In genomic region chr11:16194566-16194965, GRCh38 we compare ENCODE assay signal across 17 cellular contexts.
A peak's percentile ranks its signal among the peaks of the same experiment; 100 is the strongest.
DNase-seq lines count a peak whose midpoint lies in the region; ATAC-seq, FAIRE-seq and TF ChIP-seq lines count a peak whose summit lies in the region.
"Had no signal": no experiment of that assay in that cellular context is flagged by ENCODE, and none has a peak within 500 bp of the region (broad histone marks: within the 10 kb centered on the region; RNA-seq: fewer than 3 reads in every experiment).

No MANE protein-coding gene starts in this region.

- POLR2A ChIA-PET in endothelial cell of umbilical vein (lab: Charles Lee) (no interaction called here), GM10248 (lab: Yijun Ruan, JAX) (no interaction called here)

- no peaks in the 10 kb centered on the region for H3K27me3 ChIP-seq in endothelial cell of umbilical vein (ENCODE audit: control insufficient read depth in 2 of 2, insufficient read depth in 2 of 2, low read length in 2 of 2)
- H3K27me3 ChIP-seq in smooth muscle cell (ENCODE audit: low read depth): no peaks in the 10 kb centered on the region
- H3K27me3 ChIP-seq in small intestine (ENCODE audit: control insufficient read depth in 2 of 2, insufficient read depth in 2 of 2, low read length in 2 of 2): no peaks in the 10 kb centered on the region
- H3K27me3 ChIP-seq: esophagus muscularis mucosa, transverse colon had no signal

- DNase-seq in RPMI7951 (ENCODE audit: low read depth) (peak; percentile 30), endothelial cell of umbilical vein (ENCODE audit: low read depth, low spot score) (peak; percentile 15), smooth muscle cell (lab: John Stamatoyannopoulos, UW; ENCODE audit: unreplicated experiment) (no peak), small intestine (no peak), kidney glomerular epithelial cell (lab: John Stamatoyannopoulos, UW) (no peak), GM10248 (ENCODE audit: extremely low spot score) (no peak)
- DNase-seq: activated effector memory CD4-positive, alpha-beta T cell treated with anti-CD3 and anti-CD28 coated beads, Interleukin-2, amount 50 U/mL, for 16 hours; aorta; DMS79; dorsolateral prefrontal cortex; NCI-H69; T-helper 1 cell; transverse colon had no signal

- H3K36me3 ChIP-seq in endothelial cell of umbilical vein (ENCODE audit: control insufficient read depth in 2 of 2, extremely low read depth in 1 of 2, insufficient read depth in 2 of 2, low read length in 2 of 2) (no peaks in the 10 kb centered on the region), mesodermal cell (ENCODE audit: control insufficient read depth, insufficient read depth, low read length) (no peaks in the 10 kb centered on the region), smooth muscle cell (ENCODE audit: low read depth) (no peaks in the 10 kb centered on the region), small intestine (ENCODE audit: control insufficient read depth in 2 of 2, insufficient read depth in 2 of 2, low read length in 2 of 2) (no peaks in the 10 kb centered on the region)
- H3K36me3 ChIP-seq: esophagus muscularis mucosa, transverse colon had no signal

- dilution Hi-C loops in endothelial cell of umbilical vein (cut with MboI; ENCODE audit: extremely low pct_ligation_motif_present, low sequenced_read_pairs): no loop called here

- H3K9ac ChIP-seq in endothelial cell of umbilical vein (replicated peaks; ENCODE audit: extremely low read depth, insufficient read depth, low read length) (no peak overlapping the region), smooth muscle cell (ENCODE audit: low read depth) (no peak overlapping the region)

- H3K4me2 ChIP-seq in endothelial cell of umbilical vein (ENCODE audit: insufficient read depth, low read length): no peak overlapping the region
- H3K4me2 ChIP-seq in smooth muscle cell: peak overlapping the region; percentile 20

- no peak for ATAC-seq in GM21717 (IDR thresholded peaks at IDR 0.05; ENCODE audit: unreplicated experiment)

- H4K20me1 ChIP-seq in endothelial cell of umbilical vein (replicated peaks; ENCODE audit: control insufficient read depth, extremely low read depth, insufficient read depth, low read length): no peaks in the 10 kb centered on the region
- H4K20me1 ChIP-seq in smooth muscle cell (ENCODE audit: low read depth): no peaks in the 10 kb centered on the region

- H3K79me2 ChIP-seq in endothelial cell of umbilical vein (ENCODE audit: control insufficient read depth, insufficient read depth, low read length): no peaks in the 10 kb centered on the region
- H3K79me2 ChIP-seq in smooth muscle cell (ENCODE audit: low read depth): no peaks in the 10 kb centered on the region

- no TSS peak for BruUV-seq in endothelial cell of umbilical vein (replicated peaks; lab: Mats Ljungman, UMichigan)

- no peak for FAIRE-seq in endothelial cell of umbilical vein (lab: Jason Lieb, UNC)
- FAIRE-seq in small intestine (lab: Jason Lieb, UNC): no peak

- intact Hi-C loops in endothelial cell of umbilical vein (cut with micrococcal nuclease): loop anchor here (10.0 kb wide), 1 partner anchor 410 kb away; no protein-coding TSS in a partner anchor

- H3K9me1 ChIP-seq in endothelial cell of umbilical vein (replicated peaks; ENCODE audit: control insufficient read depth, extremely low read depth, insufficient read depth, low read length): no peaks in the 10 kb centered on the region

- H2AFZ ChIP-seq in endothelial cell of umbilical vein (ENCODE audit: low read depth, low read length): no peak overlapping the region
- H2AFZ ChIP-seq in smooth muscle cell (ENCODE audit: low read depth): no peak overlapping the region

- no peak overlapping the region for H3K27ac ChIP-seq in endothelial cell of umbilical vein (ENCODE audit: insufficient read depth, low read depth, low read length)
- H3K27ac ChIP-seq in mesodermal cell (ENCODE audit: low read depth, low read length, severe bottlenecking): peak overlapping the region; percentile 79
- H3K27ac ChIP-seq in smooth muscle cell (ENCODE audit: low read depth): peak overlapping the region; percentile 40
- H3K27ac ChIP-seq in small intestine (ENCODE audit: low read depth in 1 of 2, low read length in 1 of 2): no peak overlapping the region
- H3K27ac ChIP-seq: C4-2B, esophagus muscularis mucosa, transverse colon had no signal

- no peak for TF ChIP-seq POLR2A in endothelial cell of umbilical vein (IDR thresholded peaks at IDR 0.05; ENCODE audit: low read depth, low read length)

- TF ChIP-seq CTCF in endothelial cell of umbilical vein (IDR thresholded peaks at IDR 0.05; ENCODE audit: extremely low read depth in 1 of 2, insufficient read depth in 1 of 2, low read depth in 1 of 2, low read length in 2 of 2): no peak
- no peak for TF ChIP-seq CTCF in smooth muscle cell (IDR thresholded peaks at IDR 0.05; ENCODE audit: borderline replicate concordance, insufficient read depth, poor library complexity, severe bottlenecking)
- TF ChIP-seq CTCF in GM10248 (IDR thresholded peaks at IDR 0.05; ENCODE audit: control extremely low read depth, extremely low read depth, low read depth, missing control alignments): no peak

- 53 to 55% methylated on average over 1 to 2 of the region's 2 CpGs for WGBS in mesodermal cell (ENCODE audit: insufficient coverage in 2 of 2), 2 experiments
- 48% methylated on average over 2 of the region's 2 CpGs for WGBS in smooth muscle cell (ENCODE audit: low lambda C conversion rate)
- WGBS in small intestine, 3 donors: 52 to 61% (median 60%) methylated on average over 2 of the region's 2 CpGs

- no peaks in the 10 kb centered on the region for H3K4me1 ChIP-seq in endothelial cell of umbilical vein (ENCODE audit: control insufficient read depth, extremely low read depth, insufficient read depth, low read length)
- peaks cover 34% of the 10 kb centered on the region for H3K4me1 ChIP-seq in mesodermal cell (ENCODE audit: control insufficient read depth, insufficient read depth, low read length, poor library complexity, severe bottlenecking)
- H3K4me1 ChIP-seq in smooth muscle cell (ENCODE audit: low read depth): peaks cover 38% of the 10 kb centered on the region
- no peaks in the 10 kb centered on the region for H3K4me1 ChIP-seq in small intestine (ENCODE audit: control insufficient read depth in 2 of 2, insufficient read depth in 1 of 2, low read depth in 1 of 2, low read length in 1 of 2)
- H3K4me1 ChIP-seq: transverse colon had no signal

- CTCF ChIA-PET in endothelial cell of umbilical vein (lab: Charles Lee): interaction anchor here (1.4 kb wide), 2 partner anchors 10 to 419 kb away, joined by 4 to 5 read pairs; no protein-coding TSS in a partner anchor
- CTCF ChIA-PET in GM10248 (lab: Yijun Ruan, JAX): interaction anchor here (1.4 kb wide), 1 partner anchor 10 kb away, joined by 4 read pairs; no protein-coding TSS in a partner anchor

- H3K4me3 ChIP-seq in endothelial cell of umbilical vein (replicated peaks in 1 of 3; ENCODE audit: insufficient read depth in 1 of 3, low read depth in 1 of 3, low read length in 3 of 3) (no peak overlapping the region), mesodermal cell (ENCODE audit: extremely low read depth, insufficient read depth, low read length, poor library complexity, severe bottlenecking) (no peak overlapping the region), smooth muscle cell (no peak overlapping the region), small intestine (ENCODE audit: low read depth in 1 of 2, low read length in 2 of 2) (no peak overlapping the region)
- H3K4me3 ChIP-seq: esophagus muscularis mucosa, transverse colon had no signal

- H3K9me3 ChIP-seq in endothelial cell of umbilical vein (replicated peaks; ENCODE audit: control insufficient read depth, insufficient read depth, low read length) (no peaks in the 10 kb centered on the region), mesodermal cell (ENCODE audit: control insufficient read depth, low read length) (no peaks in the 10 kb centered on the region), smooth muscle cell (replicated peaks; ENCODE audit: low read depth) (no peaks in the 10 kb centered on the region), small intestine (ENCODE audit: control insufficient read depth, low read depth) (no peaks in the 10 kb centered on the region)
- H3K9me3 ChIP-seq: esophagus muscularis mucosa, transverse colon had no signal

- peaks cover 10% of the 10 kb centered on the region for H3F3A ChIP-seq in smooth muscle cell (ENCODE audit: low read depth)

TF ChIP-seq in endothelial cell of umbilical vein, 7 proteins besides CTCF, POLR2A, EP300 and RAD21:
- TF ChIP-seq GATA2 (IDR thresholded peaks at IDR 0.05; ENCODE audit: insufficient read depth, insufficient read length, low read depth, low read length) (no peak), EZH2 (IDR thresholded peaks at IDR 0.05; ENCODE audit: borderline replicate concordance, low read depth, low read length, severe bottlenecking) (no peak), JUN (IDR thresholded peaks at IDR 0.05; ENCODE audit: borderline replicate concordance, insufficient read depth, insufficient read length, low read depth) (no peak), MYC (IDR thresholded peaks at IDR 0.05; ENCODE audit: low read depth, low read length) (no peak), FOS (IDR thresholded peaks at IDR 0.05; ENCODE audit: borderline replicate concordance, insufficient read depth, low read length) (no peak), POLR2AphosphoS5 (IDR thresholded peaks at IDR 0.05; ENCODE audit: insufficient read depth, low read depth, low read length) (no peak), MAX (IDR thresholded peaks at IDR 0.05; ENCODE audit: insufficient read depth, insufficient read length) (no peak)

Comparison
In these comparisons a context has a peak if more than half of its experiments do, and no peak if none do; other contexts are left out.
1. DNase-seq: peak in RPMI7951 (single experiment) and endothelial cell of umbilical vein (single experiment); none in smooth muscle cell (single experiment), small intestine (single experiment), kidney glomerular epithelial cell (single experiment) and GM10248 (single experiment).
2. H3K27ac ChIP-seq: peak in mesodermal cell (single experiment) and smooth muscle cell (single experiment); none in endothelial cell of umbilical vein (single experiment) and small intestine (0 of 2).